8 cellular contexts compared by ENCODE assay signal in genomic region chr1:212413902-212414327, GRCh38. TPM values are rescaled to one million over a fixed set of nuclear protein-coding genes. Genes with fewer than 3 reads are reported as not detected.
DNase-seq lines count a peak whose midpoint lies in the region; ATAC-seq, FAIRE-seq and TF ChIP-seq lines count a peak whose summit lies in the region.

No MANE protein-coding gene starts in this region.

- no peaks in the 10 kb centered on the region for H3K9me3 Mint-ChIP-seq in type B pancreatic cell

- peak overlapping the region; percentile 90 for H3K4me3 Mint-ChIP-seq in type B pancreatic cell

- WGBS in lung, 2 donors: 18 to 19% methylated on average over 21 of the region's 21 CpGs

- peak overlapping the region; percentile 47 for H3K27ac Mint-ChIP-seq in type B pancreatic cell

- ATAC-seq in GM19035 (IDR thresholded peaks at IDR 0.05; ENCODE audit: unreplicated experiment) (peak; percentile 14), lung (ENCODE audit: insufficient read depth, low FRiP score) (no peak), GM18519 (IDR thresholded peaks at IDR 0.05; ENCODE audit: low FRiP score, unreplicated experiment) (no peak)

- no peak for DNase-seq in AG09309 (ENCODE audit: low read depth)
- no peak for DNase-seq in bronchial epithelial cell (ENCODE audit: low read depth)
- no peak for DNase-seq in lung (ENCODE audit: low spot score)
- DNase-seq in type B pancreatic cell (ENCODE audit: extremely low spot score, unreplicated experiment): no peak
- no peak for DNase-seq in NK-92 (lab: John Stamatoyannopoulos, UW; ENCODE audit: unreplicated experiment)

- no peak for FAIRE-seq in bronchial epithelial cell (lab: Jason Lieb, UNC)

- H3K4me1 ChIP-seq in lung (ENCODE audit: control insufficient read depth in 2 of 2, insufficient read depth in 2 of 2, low read length in 2 of 2): peaks cover 0 to 10% of the 10 kb centered on the region in 2 donors

- peak overlapping the region; percentile 77 for H3K4me3 ChIP-seq in AG09309 (ENCODE audit: control insufficient read depth, low read depth, low read length)
- peak overlapping the region; percentile 83 for H3K4me3 ChIP-seq in bronchial epithelial cell (ENCODE audit: low read depth, low read length)
- H3K4me3 ChIP-seq in lung: peak overlapping the region; percentile 88

- H3K27me3 Mint-ChIP-seq in type B pancreatic cell: no peaks in the 10 kb centered on the region

- H3K9me3 ChIP-seq in KOPT-K1 (ENCODE audit: insufficient read depth, low read length, poor library complexity, severe bottlenecking): no peaks in the 10 kb centered on the region
- H3K9me3 ChIP-seq in lung (ENCODE audit: control insufficient read depth in 2 of 2, insufficient read depth in 1 of 2, low read length in 1 of 2): no peaks in the 10 kb centered on the region

- H3K27me3 ChIP-seq in bronchial epithelial cell (ENCODE audit: control insufficient read depth, insufficient read depth, low read length) (no peaks in the 10 kb centered on the region), lung (ENCODE audit: control insufficient read depth, insufficient read depth) (no peaks in the 10 kb centered on the region)

- peaks cover 12% of the 10 kb centered on the region for H3K36me3 Mint-ChIP-seq in type B pancreatic cell

- peak overlapping the region; percentile 60 for H3K27ac ChIP-seq in KOPT-K1 (ENCODE audit: low read depth, low read length, poor library complexity, severe bottlenecking)
- no peak overlapping the region for H3K27ac ChIP-seq in lung (ENCODE audit: low read depth in 1 of 2, low read length in 1 of 2)

- peaks cover 34% of the 10 kb centered on the region for H3K36me3 ChIP-seq in KOPT-K1 (ENCODE audit: insufficient read depth, low read length)
- peaks cover 6% of the 10 kb centered on the region for H3K36me3 ChIP-seq in bronchial epithelial cell (ENCODE audit: control insufficient read depth, insufficient read depth, low read length)
- peaks cover 3 to 13% of the 10 kb centered on the region in 2 donors for H3K36me3 ChIP-seq in lung (ENCODE audit: control insufficient read depth in 2 of 2, insufficient read depth in 2 of 2, low read length in 2 of 2)

- TF ChIP-seq CTCF in AG09309 (IDR thresholded peaks at IDR 0.05; ENCODE audit: control insufficient read depth, insufficient read depth, low read depth, low read length, missing control alignments) (no peak), bronchial epithelial cell (IDR thresholded peaks at IDR 0.05; ENCODE audit: insufficient read depth, low read length, severe bottlenecking) (no peak), lung (IDR thresholded peaks at IDR 0.05; ENCODE audit: control extremely low read depth, extremely low read depth) (no peak), type B pancreatic cell (conservative IDR thresholded peaks at IDR 0.05) (no peak)

- H3K4me1 Mint-ChIP-seq in type B pancreatic cell (ENCODE audit: unreplicated experiment): peaks cover 19% of the 10 kb centered on the region

RNA-seq across cellular contexts. Expression of gene PACC1, which starts 0.8 kb away (rescaled TPM):
- total RNA-seq in bronchial epithelial cell (15.0 and 16.0 TPM in 2 replicates), lung (1 to 10 TPM; 6.5 to 7.2 TPM), type B pancreatic cell (ENCODE audit: low replicate concordance) (10.0 and 20.4 TPM in 2 replicates)
- 1 to 10 TPM; 2.8 to 8.1 TPM for polyA plus RNA-seq in lung

RNA-seq across cellular contexts. Expression of gene NENF, which starts 18.8 kb away (rescaled TPM):
- total RNA-seq in bronchial epithelial cell (50.5 and 58.9 TPM in 2 replicates), lung (10 to 100 TPM; 27.1 to 52.8 TPM), type B pancreatic cell (ENCODE audit: low replicate concordance) (48.9 and 53.7 TPM in 2 replicates)
- 10 to 100 TPM; 34.1 to 94.7 TPM for polyA plus RNA-seq in lung
